Comparison of ENCODE assay signal across 1 cellular context in genomic region chr19:2084993-2085720, GRCh38.
TF ChIP-seq lines count a peak whose summit lies in the region.

No MANE protein-coding gene starts in this region.

TF ChIP-seq in GM12878, 131 proteins besides CTCF, POLR2A, EP300 and RAD21 (continued from another document and continues in another):
- TF ChIP-seq USF2 (IDR thresholded peaks at IDR 0.05; ENCODE audit: borderline replicate concordance, low read depth, low read length) = no peak
- TF ChIP-seq, protein P1, sequence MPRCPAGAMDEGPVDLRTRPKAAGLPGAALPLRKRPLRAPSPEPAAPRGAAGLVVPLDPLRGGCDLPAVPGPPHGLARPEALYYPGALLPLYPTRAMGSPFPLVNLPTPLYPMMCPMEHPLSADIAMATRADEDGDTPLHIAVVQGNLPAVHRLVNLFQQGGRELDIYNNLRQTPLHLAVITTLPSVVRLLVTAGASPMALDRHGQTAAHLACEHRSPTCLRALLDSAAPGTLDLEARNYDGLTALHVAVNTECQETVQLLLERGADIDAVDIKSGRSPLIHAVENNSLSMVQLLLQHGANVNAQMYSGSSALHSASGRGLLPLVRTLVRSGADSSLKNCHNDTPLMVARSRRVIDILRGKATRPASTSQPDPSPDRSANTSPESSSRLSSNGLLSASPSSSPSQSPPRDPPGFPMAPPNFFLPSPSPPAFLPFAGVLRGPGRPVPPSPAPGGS (IDR thresholded peaks at IDR 0.05; ENCODE audit: borderline replicate concordance, insufficient read depth, low read depth, low read length, poor library complexity, severe bottlenecking) = peak; percentile 95
- TF ChIP-seq ETV6 (conservative IDR thresholded peaks at IDR 0.05 in 1 of 2, IDR thresholded peaks at IDR 0.05 in 1 of 2; ENCODE audit: borderline replicate concordance in 1 of 2, low read depth in 1 of 2) = peak in 1 of 2 experiments; percentile 98; a peak in 2 of 4 replicates
- peak; percentile 91 for TF ChIP-seq SMAD5 (IDR thresholded peaks at IDR 0.05; ENCODE audit: low read depth)
- no peak for TF ChIP-seq MYB (IDR thresholded peaks at IDR 0.05; ENCODE audit: borderline replicate concordance, low read depth, low read length)
- peak; percentile 78; the same call in 1 of the 2 replicates for TF ChIP-seq DPF2 (IDR thresholded peaks at IDR 0.05)
- no peak for TF ChIP-seq CHD4 (IDR thresholded peaks at IDR 0.05)
- TF ChIP-seq NR2C2 (IDR thresholded peaks at IDR 0.05; ENCODE audit: borderline replicate concordance, control insufficient read depth, insufficient read length, low read depth) = no peak
- no peak for TF ChIP-seq BRCA1 (IDR thresholded peaks at IDR 0.05; ENCODE audit: low read depth, low read length)
- TF ChIP-seq POLR2AphosphoS5 (IDR thresholded peaks at IDR 0.05; ENCODE audit: low read length) = peak; percentile 91
- TF ChIP-seq PRDM15 (CRISPR knock-in tag; IDR thresholded peaks at IDR 0.05) = no peak
- no peak for TF ChIP-seq ZNF274 (IDR thresholded peaks at IDR 0.05; ENCODE audit: insufficient read depth, insufficient read length)
- TF ChIP-seq, protein P2, sequence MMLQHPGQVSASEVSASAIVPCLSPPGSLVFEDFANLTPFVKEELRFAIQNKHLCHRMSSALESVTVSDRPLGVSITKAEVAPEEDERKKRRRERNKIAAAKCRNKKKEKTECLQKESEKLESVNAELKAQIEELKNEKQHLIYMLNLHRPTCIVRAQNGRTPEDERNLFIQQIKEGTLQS (IDR thresholded peaks at IDR 0.05; ENCODE audit: borderline replicate concordance, extremely low read depth, low read depth, low read length) = no peak
- peak; percentile 92 for TF ChIP-seq TAF1 (IDR thresholded peaks at IDR 0.05; ENCODE audit: borderline replicate concordance, low read depth, low read length)
- peak; percentile 74 for TF ChIP-seq CREB1 (IDR thresholded peaks at IDR 0.05; ENCODE audit: low read depth)
- TF ChIP-seq CREM (IDR thresholded peaks at IDR 0.05; ENCODE audit: low read depth) = peak; percentile 93
- no peak for TF ChIP-seq SUPT20H (IDR thresholded peaks at IDR 0.05; ENCODE audit: borderline replicate concordance, control insufficient read depth, low read depth, low read length)
- TF ChIP-seq, protein P3, sequence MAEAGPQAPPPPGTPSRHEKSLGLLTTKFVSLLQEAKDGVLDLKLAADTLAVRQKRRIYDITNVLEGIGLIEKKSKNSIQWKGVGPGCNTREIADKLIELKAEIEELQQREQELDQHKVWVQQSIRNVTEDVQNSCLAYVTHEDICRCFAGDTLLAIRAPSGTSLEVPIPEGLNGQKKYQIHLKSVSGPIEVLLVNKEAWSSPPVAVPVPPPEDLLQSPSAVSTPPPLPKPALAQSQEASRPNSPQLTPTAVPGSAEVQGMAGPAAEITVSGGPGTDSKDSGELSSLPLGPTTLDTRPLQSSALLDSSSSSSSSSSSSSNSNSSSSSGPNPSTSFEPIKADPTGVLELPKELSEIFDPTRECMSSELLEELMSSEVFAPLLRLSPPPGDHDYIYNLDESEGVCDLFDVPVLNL (IDR thresholded peaks at IDR 0.05; ENCODE audit: low read depth, low read length) = no peak
- TF ChIP-seq EGR1 (IDR thresholded peaks at IDR 0.05; ENCODE audit: borderline replicate concordance in 1 of 2, low read depth in 2 of 2, low read length in 2 of 2) = peak in 1 of 2 experiments; percentile 76; a peak in 2 of 3 replicates
- no peak for TF ChIP-seq RFX5 (IDR thresholded peaks at IDR 0.05; ENCODE audit: low read depth, low read length)
- TF ChIP-seq ZBTB11 (CRISPR knock-in tag; IDR thresholded peaks at IDR 0.05) = 0 out of 2 replicates have a peak, but pooled peaks have one; percentile 12
- TF ChIP-seq, protein P4, sequence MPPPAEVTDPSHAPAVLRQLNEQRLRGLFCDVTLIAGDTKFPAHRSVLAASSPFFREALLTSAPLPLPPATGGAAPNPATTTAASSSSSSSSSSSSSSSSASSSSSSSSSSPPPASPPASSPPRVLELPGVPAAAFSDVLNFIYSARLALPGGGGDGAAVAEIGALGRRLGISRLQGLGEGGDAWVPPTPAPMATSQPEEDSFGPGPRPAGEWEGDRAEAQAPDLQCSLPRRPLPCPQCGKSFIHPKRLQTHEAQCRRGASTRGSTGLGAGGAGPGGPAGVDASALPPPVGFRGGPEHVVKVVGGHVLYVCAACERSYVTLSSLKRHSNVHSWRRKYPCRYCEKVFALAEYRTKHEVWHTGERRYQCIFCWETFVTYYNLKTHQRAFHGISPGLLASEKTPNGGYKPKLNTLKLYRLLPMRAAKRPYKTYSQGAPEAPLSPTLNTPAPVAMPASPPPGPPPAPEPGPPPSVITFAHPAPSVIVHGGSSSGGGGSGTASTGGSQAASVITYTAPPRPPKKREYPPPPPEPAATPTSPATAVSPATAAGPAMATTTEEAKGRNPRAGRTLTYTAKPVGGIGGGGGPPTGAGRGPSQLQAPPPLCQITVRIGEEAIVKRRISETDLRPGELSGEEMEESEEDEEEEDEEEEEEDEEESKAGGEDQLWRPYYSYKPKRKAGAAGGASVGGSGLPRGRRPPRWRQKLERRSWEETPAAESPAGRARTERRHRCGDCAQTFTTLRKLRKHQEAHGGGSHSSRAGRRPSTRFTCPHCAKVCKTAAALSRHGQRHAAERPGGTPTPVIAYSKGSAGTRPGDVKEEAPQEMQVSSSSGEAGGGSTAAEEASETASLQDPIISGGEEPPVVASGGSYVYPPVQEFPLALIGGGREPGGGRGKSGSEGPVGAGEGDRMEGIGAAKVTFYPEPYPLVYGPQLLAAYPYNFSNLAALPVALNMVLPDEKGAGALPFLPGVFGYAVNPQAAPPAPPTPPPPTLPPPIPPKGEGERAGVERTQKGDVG (CRISPR knock-in tag; IDR thresholded peaks at IDR 0.05) = no peak
- TF ChIP-seq WRNIP1 (IDR thresholded peaks at IDR 0.05; ENCODE audit: borderline replicate concordance, low read depth, low read length) = no peak; the same call in 1 of the 2 replicates
- no peak for TF ChIP-seq SREBF1 (IDR thresholded peaks at IDR 0.05; ENCODE audit: low read length)
- no peak for TF ChIP-seq ZNF622 (IDR thresholded peaks at IDR 0.05)
- peak; percentile 85 for TF ChIP-seq ATF7 (IDR thresholded peaks at IDR 0.05; ENCODE audit: low read depth)
- TF ChIP-seq TBL1XR1 (IDR thresholded peaks at IDR 0.05; ENCODE audit: low read depth, low read length) = peak; percentile 99
- peak; percentile 9; the same call in 1 of the 2 replicates for TF ChIP-seq ZSCAN29 (IDR thresholded peaks at IDR 0.05)
- peak; percentile 97 for TF ChIP-seq IKZF1 (conservative IDR thresholded peaks at IDR 0.05)
- peak; percentile 89 for TF ChIP-seq KLF5 (IDR thresholded peaks at IDR 0.05; ENCODE audit: partially characterized antibody)
- TF ChIP-seq BACH1 (IDR thresholded peaks at IDR 0.05; ENCODE audit: borderline replicate concordance) = peak; percentile 91
- peak; percentile 94 for TF ChIP-seq TCF3 (IDR thresholded peaks at IDR 0.05; ENCODE audit: borderline replicate concordance, insufficient read depth, low read depth, low read length)
- TF ChIP-seq STAT1 (conservative IDR thresholded peaks at IDR 0.05) = no peak
- TF ChIP-seq SIX5 (IDR thresholded peaks at IDR 0.05; ENCODE audit: low read depth, low read length, severe bottlenecking) = peak; percentile 23
- TF ChIP-seq, protein P5, sequence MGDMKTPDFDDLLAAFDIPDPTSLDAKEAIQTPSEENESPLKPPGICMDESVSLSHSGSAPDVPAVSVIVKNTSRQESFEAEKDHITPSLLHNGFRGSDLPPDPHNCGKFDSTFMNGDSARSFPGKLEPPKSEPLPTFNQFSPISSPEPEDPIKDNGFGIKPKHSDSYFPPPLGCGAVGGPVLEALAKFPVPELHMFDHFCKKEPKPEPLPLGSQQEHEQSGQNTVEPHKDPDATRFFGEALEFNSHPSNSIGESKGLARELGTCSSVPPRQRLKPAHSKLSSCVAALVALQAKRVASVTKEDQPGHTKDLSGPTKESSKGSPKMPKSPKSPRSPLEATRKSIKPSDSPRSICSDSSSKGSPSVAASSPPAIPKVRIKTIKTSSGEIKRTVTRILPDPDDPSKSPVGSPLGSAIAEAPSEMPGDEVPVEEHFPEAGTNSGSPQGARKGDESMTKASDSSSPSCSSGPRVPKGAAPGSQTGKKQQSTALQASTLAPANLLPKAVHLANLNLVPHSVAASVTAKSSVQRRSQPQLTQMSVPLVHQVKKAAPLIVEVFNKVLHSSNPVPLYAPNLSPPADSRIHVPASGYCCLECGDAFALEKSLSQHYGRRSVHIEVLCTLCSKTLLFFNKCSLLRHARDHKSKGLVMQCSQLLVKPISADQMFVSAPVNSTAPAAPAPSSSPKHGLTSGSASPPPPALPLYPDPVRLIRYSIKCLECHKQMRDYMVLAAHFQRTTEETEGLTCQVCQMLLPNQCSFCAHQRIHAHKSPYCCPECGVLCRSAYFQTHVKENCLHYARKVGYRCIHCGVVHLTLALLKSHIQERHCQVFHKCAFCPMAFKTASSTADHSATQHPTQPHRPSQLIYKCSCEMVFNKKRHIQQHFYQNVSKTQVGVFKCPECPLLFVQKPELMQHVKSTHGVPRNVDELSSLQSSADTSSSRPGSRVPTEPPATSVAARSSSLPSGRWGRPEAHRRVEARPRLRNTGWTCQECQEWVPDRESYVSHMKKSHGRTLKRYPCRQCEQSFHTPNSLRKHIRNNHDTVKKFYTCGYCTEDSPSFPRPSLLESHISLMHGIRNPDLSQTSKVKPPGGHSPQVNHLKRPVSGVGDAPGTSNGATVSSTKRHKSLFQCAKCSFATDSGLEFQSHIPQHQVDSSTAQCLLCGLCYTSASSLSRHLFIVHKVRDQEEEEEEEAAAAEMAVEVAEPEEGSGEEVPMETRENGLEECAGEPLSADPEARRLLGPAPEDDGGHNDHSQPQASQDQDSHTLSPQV (IDR thresholded peaks at IDR 0.05) = no peak
- TF ChIP-seq NKRF (conservative IDR thresholded peaks at IDR 0.05) = peak; percentile 66
- TF ChIP-seq CBX3 (IDR thresholded peaks at IDR 0.05; ENCODE audit: borderline replicate concordance, low read depth) = no peak
- TF ChIP-seq PAX8 (IDR thresholded peaks at IDR 0.05) = no peak
- TF ChIP-seq GATAD2B (conservative IDR thresholded peaks at IDR 0.05; ENCODE audit: low read depth) = no peak
